Comparison of ENCODE assay signal across 11 cellular contexts in genomic region chr7:65475040-65475726, GRCh38.
DNase-seq lines count a peak whose midpoint lies in the region; ATAC-seq and TF ChIP-seq lines count a peak whose summit lies in the region.
"Had no signal": no experiment of that assay in that cellular context is flagged by ENCODE, and none has a peak within 500 bp of the region (broad histone marks: within the 10 kb centered on the region; RNA-seq: fewer than 3 reads in every experiment).

No MANE protein-coding gene starts in this region.

- 92 to 96% methylated on average over 4 of the region's 4 CpGs for WGBS in heart right ventricle, 2 donors

- no peaks in the 10 kb centered on the region for H4K20me1 ChIP-seq in DOHH2 (ENCODE audit: control insufficient read depth, insufficient read depth, low read depth, low read length)

- CTCF ChIA-PET in Calu3 (lab: Charles Lee), result no interaction called here

- H3K9me3 ChIP-seq in DOHH2 (ENCODE audit: control insufficient read depth, insufficient read depth, low read length), result peaks cover 88% of the 10 kb centered on the region
- no peaks in the 10 kb centered on the region for H3K9me3 ChIP-seq in effector memory CD4-positive, alpha-beta T cell (ENCODE audit: control insufficient read depth, low read length)
- H3K9me3 ChIP-seq in heart right ventricle, result peaks cover 0 to 16% (median 0%) of the 10 kb centered on the region in 11 donors
- H3K9me3 ChIP-seq: mucosa of descending colon had no signal

- peaks cover 68% of the 10 kb centered on the region for H3K4me1 ChIP-seq in DOHH2 (ENCODE audit: control insufficient read depth, low read length)
- peaks cover 26% of the 10 kb centered on the region for H3K4me1 ChIP-seq in effector memory CD4-positive, alpha-beta T cell (ENCODE audit: control insufficient read depth, insufficient read depth, low read length, poor library complexity, severe bottlenecking)
- H3K4me1 ChIP-seq in heart right ventricle, result peaks cover 0 to 6% (median 0%) of the 10 kb centered on the region in 9 donors

- H3K36me3 ChIP-seq in DOHH2 (ENCODE audit: control insufficient read depth, low read length), result peaks cover 85% of the 10 kb centered on the region
- no peaks in the 10 kb centered on the region for H3K36me3 ChIP-seq in effector memory CD4-positive, alpha-beta T cell (ENCODE audit: control insufficient read depth, insufficient read depth, low read length)
- H3K36me3 ChIP-seq in heart right ventricle, result no peaks in the 10 kb centered on the region

- H3K9me3 Mint-ChIP-seq in Calu3 (ENCODE audit: low read depth, unreplicated experiment), result peaks cover 13% of the 10 kb centered on the region

- no peaks in the 10 kb centered on the region for H3K27me3 Mint-ChIP-seq in Calu3 (ENCODE audit: unreplicated experiment)

- ATAC-seq in GM19452 (IDR thresholded peaks at IDR 0.05; ENCODE audit: unreplicated experiment) (peak; percentile 31), HG03354 (IDR thresholded peaks at IDR 0.05; ENCODE audit: poor library complexity, severe bottlenecking, unreplicated experiment) (peak; percentile 40), heart right ventricle (no peak)

- BruUV-seq in Calu3 (replicated peaks; lab: Mats Ljungman, UMichigan), result no TSS peak

- TF ChIP-seq CTCF in DOHH2 (IDR thresholded peaks at IDR 0.05; ENCODE audit: low read depth, low read length, poor library complexity, severe bottlenecking), result no peak
- no peak for TF ChIP-seq CTCF in Calu3 (IDR thresholded peaks at IDR 0.05; ENCODE audit: unreplicated experiment)
- no peak for TF ChIP-seq CTCF in heart right ventricle (IDR thresholded peaks at IDR 0.05)

- no peaks in the 10 kb centered on the region for H3K9me2 ChIP-seq in DOHH2 (replicated peaks; ENCODE audit: control insufficient read depth, low read length)

- H3K27ac ChIP-seq in DOHH2 (ENCODE audit: low read depth, low read length) (peak overlapping the region; percentile 93), heart right ventricle (no peak overlapping the region)
- no peak overlapping the region for H3K27ac ChIP-seq in effector memory CD4-positive, alpha-beta T cell (ENCODE audit: insufficient read depth, low read length, poor library complexity, severe bottlenecking)

- peak overlapping the region; percentile 73 for H3K4me2 ChIP-seq in DOHH2 (ENCODE audit: low read length)

- no peak overlapping the region for H3K4me3 Mint-ChIP-seq in Calu3 (ENCODE audit: low read depth, unreplicated experiment)

- H3K79me2 ChIP-seq in DOHH2 (ENCODE audit: control insufficient read depth, low read length), result peaks cover 16% of the 10 kb centered on the region

- H3K4me1 Mint-ChIP-seq in Calu3 (ENCODE audit: low read depth, unreplicated experiment), result no peaks in the 10 kb centered on the region

- H3K27ac Mint-ChIP-seq in Calu3 (ENCODE audit: unreplicated experiment), result no peak overlapping the region

- no peaks in the 10 kb centered on the region for H3K36me3 Mint-ChIP-seq in Calu3 (ENCODE audit: insufficient read depth, unreplicated experiment)

- intact Hi-C loops in Calu3 (cut with micrococcal nuclease; ENCODE audit: unreplicated experiment) (no loop called here), heart right ventricle (cut with DNase I) (no loop called here), cardiac septum (cut with DNase I) (no loop called here)

- H3K27me3 ChIP-seq in DOHH2 (ENCODE audit: control insufficient read depth, low read length) (no peaks in the 10 kb centered on the region), heart right ventricle (peaks cover 0 to 7% (median 0%) of the 10 kb centered on the region in 7 donors)
- no peaks in the 10 kb centered on the region for H3K27me3 ChIP-seq in effector memory CD4-positive, alpha-beta T cell (replicated peaks; ENCODE audit: control insufficient read depth, insufficient read depth, low read length, poor library complexity, severe bottlenecking)

- H3F3A ChIP-seq in DOHH2 (ENCODE audit: control insufficient read depth, insufficient read depth), result peaks cover 11% of the 10 kb centered on the region

- DNase-seq in effector memory CD4-positive, alpha-beta T cell, result no peak
- no peak for DNase-seq in Calu3
- no peak for DNase-seq in heart right ventricle
- DNase-seq in cardiac septum (ENCODE audit: low spot score), result no peak
- DNase-seq: activated naive CD4-positive, alpha-beta T cell treated with anti-CD3 and anti-CD28 coated beads, Interleukin-2, amount 50 U/mL, for 16 hours; NCI-H1092; NCI-H510A had no signal

- H3K4me3 ChIP-seq in DOHH2 (ENCODE audit: low read length) (peak overlapping the region; percentile 70), heart right ventricle (no peak overlapping the region)
- peak overlapping the region; percentile 7 for H3K4me3 ChIP-seq in effector memory CD4-positive, alpha-beta T cell (ENCODE audit: insufficient read depth, low read depth, low read length, poor library complexity, severe bottlenecking)
- H3K4me3 ChIP-seq: mucosa of descending colon had no signal

Comparison
In these comparisons a context has a peak if more than half of its experiments do, and no peak if none do; other contexts are left out.
1. H3K4me3 ChIP-seq: peak in DOHH2 (single experiment) and effector memory CD4-positive, alpha-beta T cell (single experiment); none in heart right ventricle (0 of 10).
2. ATAC-seq: peak in GM19452 (single experiment) and HG03354 (single experiment); none in heart right ventricle (0 of 8).